Comparison of ENCODE assay signal across 17 cellular contexts in the genomic region with DNA sequence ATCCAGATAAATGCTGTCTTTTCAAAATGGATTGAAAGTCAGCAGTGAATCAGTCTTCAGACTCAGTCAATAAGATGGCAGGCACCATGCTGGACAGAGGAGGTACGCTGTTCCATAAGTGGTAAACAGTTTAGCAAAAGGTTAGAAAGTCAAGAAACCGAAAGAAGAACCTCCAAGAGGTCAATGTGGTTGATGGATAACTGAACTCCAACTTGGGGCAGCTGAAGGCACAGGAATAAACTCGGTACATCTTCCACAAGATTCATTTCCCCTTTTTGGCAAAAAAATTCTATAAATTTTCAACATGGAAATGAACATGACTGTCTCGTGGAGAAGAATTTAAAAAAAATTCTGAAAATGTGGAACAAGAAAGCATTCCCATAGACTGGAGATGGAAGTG.
"Had no signal": no experiment of that assay in that cellular context is flagged by ENCODE, and none has a peak within 500 bp of the region (broad histone marks: within the 10 kb centered on the region; RNA-seq: fewer than 3 reads in every experiment).

No MANE protein-coding gene starts in this region.

- H3K4me3 ChIP-seq: cardiac muscle cell, gastrocnemius medialis, heart left ventricle, upper lobe of left lung had no signal

- H3K9me3 Mint-ChIP-seq: activated naive CD4-positive, alpha-beta T cell treated with anti-CD3 and anti-CD28 coated beads, Interleukin-2, amount 50 U/mL, for 24 hours; endodermal cell; natural killer cell treated with Interleukin-12 subunit alpha and Interleukin-12 subunit beta and Interleukin-15 and Interleukin-18, amount 100 ng/mL, for 72 hours; stimulated activated naive CD8-positive, alpha-beta T cell treated with anti-CD3 and anti-CD28 coated beads, Interleukin-15, Interleukin-2, amounts not matched to agents 100 ng/mL and 50 ng/mL, for 24 hours had no signal

- H3K9me3 ChIP-seq: gastrocnemius medialis, heart left ventricle, upper lobe of left lung had no signal

- H3K36me3 ChIP-seq: cardiac muscle cell, gastrocnemius medialis, heart left ventricle, upper lobe of left lung, WERI-Rb-1 had no signal

- H3K4me1 ChIP-seq: gastrocnemius medialis had no signal

- DNase-seq: activated CD4-positive, alpha-beta T cell treated with anti-CD3 and anti-CD28 coated beads for 4 hours; activated CD8-positive, alpha-beta memory T cell treated with anti-CD3 and anti-CD28 coated beads, Interleukin-2, amount 50 U/mL, for 4 hours; activated CD8-positive, alpha-beta T cell treated with anti-CD3 and anti-CD28 coated beads, Interleukin-2, amount 10 ng/mL, durations not matched to agents 7 days and 5 days; activated effector memory CD4-positive, alpha-beta T cell treated with anti-CD3 and anti-CD28 coated beads, Interleukin-2, amount 50 U/mL, for 16 hours; activated T-cell treated with anti-CD3 and anti-CD28 coated beads, Interleukin-2, amount 50 U/mL, for 48 hours; endodermal cell; gastrocnemius medialis; heart left ventricle; immature natural killer cell; posterior cingulate gyrus; retina; upper lobe of left lung; WERI-Rb-1 had no signal

- H3K27me3 ChIP-seq: cardiac muscle cell, gastrocnemius medialis, heart left ventricle, upper lobe of left lung had no signal

- ATAC-seq: activated CD8-positive, alpha-beta T cell treated with anti-CD3 and anti-CD28 coated beads, Interleukin-2, amount 10 ng/mL, durations not matched to agents 7 days and 5 days; gastrocnemius medialis; natural killer cell treated with Interleukin-12 subunit alpha and Interleukin-12 subunit beta and Interleukin-15 and Interleukin-18, amount 100 ng/mL, for 72 hours had no signal

- H3K27ac Mint-ChIP-seq: activated CD8-positive, alpha-beta T cell treated with anti-CD3 and anti-CD28 coated beads, Interleukin-2, amount 10 ng/mL, durations not matched to agents 7 days and 5 days; activated naive CD4-positive, alpha-beta T cell treated with anti-CD3 and anti-CD28 coated beads, Interleukin-2, amount 50 U/mL, for 24 hours; endodermal cell; immature natural killer cell; natural killer cell treated with Interleukin-12 subunit alpha and Interleukin-12 subunit beta and Interleukin-15 and Interleukin-18, amount 100 ng/mL, for 72 hours; stimulated activated naive CD8-positive, alpha-beta T cell treated with anti-CD3 and anti-CD28 coated beads, Interleukin-15, Interleukin-2, amounts not matched to agents 100 ng/mL and 50 ng/mL, for 24 hours had no signal

- H3K27ac ChIP-seq: cardiac muscle cell, gastrocnemius medialis, heart left ventricle, upper lobe of left lung, WERI-Rb-1 had no signal

- H3K4me3 Mint-ChIP-seq: activated CD8-positive, alpha-beta T cell treated with anti-CD3 and anti-CD28 coated beads, Interleukin-2, amount 10 ng/mL, durations not matched to agents 7 days and 5 days; activated naive CD4-positive, alpha-beta T cell treated with anti-CD3 and anti-CD28 coated beads, Interleukin-2, amount 50 U/mL, for 24 hours; endodermal cell; immature natural killer cell; natural killer cell treated with Interleukin-12 subunit alpha and Interleukin-12 subunit beta and Interleukin-15 and Interleukin-18, amount 100 ng/mL, for 72 hours; stimulated activated naive CD8-positive, alpha-beta T cell treated with anti-CD3 and anti-CD28 coated beads, Interleukin-15, Interleukin-2, amounts not matched to agents 100 ng/mL and 50 ng/mL, for 24 hours had no signal

- H3K4me1 Mint-ChIP-seq: activated naive CD4-positive, alpha-beta T cell treated with anti-CD3 and anti-CD28 coated beads, Interleukin-2, amount 50 U/mL, for 24 hours; endodermal cell; immature natural killer cell had no signal

- H3K36me3 Mint-ChIP-seq: activated naive CD4-positive, alpha-beta T cell treated with anti-CD3 and anti-CD28 coated beads, Interleukin-2, amount 50 U/mL, for 24 hours; immature natural killer cell had no signal
